In the genomic region with DNA sequence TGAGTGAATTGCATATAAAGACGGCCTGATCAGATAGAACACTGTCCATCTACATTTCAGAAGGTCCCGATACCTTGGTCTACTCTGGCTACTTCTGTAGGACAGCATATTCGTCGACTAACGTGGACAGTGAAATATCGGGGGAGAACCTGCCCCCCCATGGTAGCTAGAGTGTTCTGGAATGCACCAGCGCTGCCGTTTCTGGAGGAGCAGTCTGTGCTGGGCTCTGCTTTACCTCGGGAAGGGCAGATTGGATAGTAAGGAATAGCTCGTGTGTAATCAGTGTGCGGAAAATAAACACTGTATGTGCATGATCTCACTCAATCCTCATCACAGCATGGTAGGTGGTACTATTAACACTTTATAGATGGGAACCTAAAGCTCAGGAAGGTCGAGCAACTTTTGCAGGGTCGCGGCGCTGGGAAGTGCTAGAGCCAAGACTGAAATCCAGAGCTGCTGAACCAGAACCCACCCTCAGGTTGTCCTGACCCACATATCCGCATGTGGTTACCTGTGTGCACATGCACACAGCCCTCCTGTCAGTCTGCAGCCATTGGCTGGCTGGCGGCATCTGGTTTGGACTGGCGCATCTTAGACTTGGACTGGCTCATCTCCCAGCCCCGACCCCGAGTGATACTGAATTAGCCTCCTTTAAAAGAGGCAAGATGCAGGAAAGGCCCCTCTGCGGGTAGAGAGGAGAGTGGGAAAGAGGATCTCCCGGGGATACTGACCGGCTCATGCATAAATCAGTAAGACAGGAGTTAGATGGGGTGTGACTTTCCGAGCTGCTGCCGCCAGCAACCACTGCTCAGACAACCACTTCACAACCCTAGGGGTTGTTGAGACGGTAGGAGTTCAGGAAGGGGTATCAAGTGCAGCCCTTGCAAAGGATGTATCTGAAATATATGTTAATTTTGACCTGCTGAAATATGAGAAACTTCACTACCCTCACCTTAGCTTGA, we compare ENCODE assay signal across 1 cellular context.
TF ChIP-seq lines count a peak whose summit lies in the region.

No MANE protein-coding gene starts in this region.

TF ChIP-seq in K562, 482 proteins besides CTCF, POLR2A, EP300 and RAD21 (continued from another document):
- TF ChIP-seq, protein P1, sequence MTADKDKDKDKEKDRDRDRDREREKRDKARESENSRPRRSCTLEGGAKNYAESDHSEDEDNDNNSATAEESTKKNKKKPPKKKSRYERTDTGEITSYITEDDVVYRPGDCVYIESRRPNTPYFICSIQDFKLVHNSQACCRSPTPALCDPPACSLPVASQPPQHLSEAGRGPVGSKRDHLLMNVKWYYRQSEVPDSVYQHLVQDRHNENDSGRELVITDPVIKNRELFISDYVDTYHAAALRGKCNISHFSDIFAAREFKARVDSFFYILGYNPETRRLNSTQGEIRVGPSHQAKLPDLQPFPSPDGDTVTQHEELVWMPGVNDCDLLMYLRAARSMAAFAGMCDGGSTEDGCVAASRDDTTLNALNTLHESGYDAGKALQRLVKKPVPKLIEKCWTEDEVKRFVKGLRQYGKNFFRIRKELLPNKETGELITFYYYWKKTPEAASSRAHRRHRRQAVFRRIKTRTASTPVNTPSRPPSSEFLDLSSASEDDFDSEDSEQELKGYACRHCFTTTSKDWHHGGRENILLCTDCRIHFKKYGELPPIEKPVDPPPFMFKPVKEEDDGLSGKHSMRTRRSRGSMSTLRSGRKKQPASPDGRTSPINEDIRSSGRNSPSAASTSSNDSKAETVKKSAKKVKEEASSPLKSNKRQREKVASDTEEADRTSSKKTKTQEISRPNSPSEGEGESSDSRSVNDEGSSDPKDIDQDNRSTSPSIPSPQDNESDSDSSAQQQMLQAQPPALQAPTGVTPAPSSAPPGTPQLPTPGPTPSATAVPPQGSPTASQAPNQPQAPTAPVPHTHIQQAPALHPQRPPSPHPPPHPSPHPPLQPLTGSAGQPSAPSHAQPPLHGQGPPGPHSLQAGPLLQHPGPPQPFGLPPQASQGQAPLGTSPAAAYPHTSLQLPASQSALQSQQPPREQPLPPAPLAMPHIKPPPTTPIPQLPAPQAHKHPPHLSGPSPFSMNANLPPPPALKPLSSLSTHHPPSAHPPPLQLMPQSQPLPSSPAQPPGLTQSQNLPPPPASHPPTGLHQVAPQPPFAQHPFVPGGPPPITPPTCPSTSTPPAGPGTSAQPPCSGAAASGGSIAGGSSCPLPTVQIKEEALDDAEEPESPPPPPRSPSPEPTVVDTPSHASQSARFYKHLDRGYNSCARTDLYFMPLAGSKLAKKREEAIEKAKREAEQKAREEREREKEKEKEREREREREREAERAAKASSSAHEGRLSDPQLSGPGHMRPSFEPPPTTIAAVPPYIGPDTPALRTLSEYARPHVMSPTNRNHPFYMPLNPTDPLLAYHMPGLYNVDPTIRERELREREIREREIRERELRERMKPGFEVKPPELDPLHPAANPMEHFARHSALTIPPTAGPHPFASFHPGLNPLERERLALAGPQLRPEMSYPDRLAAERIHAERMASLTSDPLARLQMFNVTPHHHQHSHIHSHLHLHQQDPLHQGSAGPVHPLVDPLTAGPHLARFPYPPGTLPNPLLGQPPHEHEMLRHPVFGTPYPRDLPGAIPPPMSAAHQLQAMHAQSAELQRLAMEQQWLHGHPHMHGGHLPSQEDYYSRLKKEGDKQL (CRISPR knock-in tag; IDR thresholded peaks at IDR 0.05; ENCODE audit: borderline replicate concordance), result no peak
- TF ChIP-seq ZNF79 (CRISPR knock-in tag; IDR thresholded peaks at IDR 0.05; ENCODE audit: low read depth) (no peak), RBM14 (IDR thresholded peaks at IDR 0.05; ENCODE audit: borderline replicate concordance, insufficient read depth, low read depth, low read length) (no peak), CREM (IDR thresholded peaks at IDR 0.05; ENCODE audit: low read depth) (no peak)
- TF ChIP-seq, protein P2, sequence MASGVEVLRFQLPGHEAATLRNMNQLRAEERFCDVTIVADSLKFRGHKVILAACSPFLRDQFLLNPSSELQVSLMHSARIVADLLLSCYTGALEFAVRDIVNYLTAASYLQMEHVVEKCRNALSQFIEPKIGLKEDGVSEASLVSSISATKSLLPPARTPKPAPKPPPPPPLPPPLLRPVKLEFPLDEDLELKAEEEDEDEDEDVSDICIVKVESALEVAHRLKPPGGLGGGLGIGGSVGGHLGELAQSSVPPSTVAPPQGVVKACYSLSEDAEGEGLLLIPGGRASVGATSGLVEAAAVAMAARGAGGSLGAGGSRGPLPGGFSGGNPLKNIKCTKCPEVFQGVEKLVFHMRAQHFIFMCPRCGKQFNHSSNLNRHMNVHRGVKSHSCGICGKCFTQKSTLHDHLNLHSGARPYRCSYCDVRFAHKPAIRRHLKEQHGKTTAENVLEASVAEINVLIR (CRISPR knock-in tag; IDR thresholded peaks at IDR 0.05), result 0 out of 2 replicates have a peak, but pooled peaks have one; percentile 17
